Comparison of ENCODE assay signal across 20 cellular contexts in genomic region chr20:53728359-53728758, GRCh38.
A peak's percentile ranks its signal among the peaks of the same experiment; 100 is the strongest.
DNase-seq lines count a peak whose midpoint lies in the region; ATAC-seq, FAIRE-seq and TF ChIP-seq lines count a peak whose summit lies in the region.
"Had no signal": no experiment of that assay in that cellular context is flagged by ENCODE, and none has a peak within 500 bp of the region (broad histone marks: within the 10 kb centered on the region; RNA-seq: fewer than 3 reads in every experiment).

No MANE protein-coding gene starts in this region.

- no peak overlapping the region for H3K23ac ChIP-seq in trophoblast cell (ENCODE audit: low read length)

- no peak overlapping the region for H3K4ac ChIP-seq in trophoblast cell (ENCODE audit: low read depth, low read length)

- WGBS in GM12878 (ENCODE audit: insufficient coverage, insufficient replicate concordance, low lambda C conversion rate, missing lambda C conversion rate) = 100% methylated on average over 1 of the region's 1 CpG
- no CpG with 5 or more reads among the region's 1 CpG for WGBS in trophoblast cell (ENCODE audit: extremely low coverage, insufficient coverage, insufficient read length)

- H3K9me3 ChIP-seq in GM12878 (replicated peaks; ENCODE audit: control insufficient read depth, insufficient read depth, low read length) (no peaks in the 10 kb centered on the region; the same call in 2 of the 3 replicates), trophoblast cell (ENCODE audit: insufficient read depth, low read depth, low read length) (no peaks in the 10 kb centered on the region), uterus (no peaks in the 10 kb centered on the region)
- H3K9me3 ChIP-seq: BE2C, MG63 had no signal

- no peak overlapping the region for H2BK120ac ChIP-seq in trophoblast cell (ENCODE audit: insufficient read depth, low read length, poor library complexity)

- no peak overlapping the region for H3K27ac Mint-ChIP-seq in T-helper 1 cell treated with Interleukin-12 subunit alpha and Interleukin-12 subunit beta and Interleukin-4 antibody, amounts not matched to agents 30 μg/mL and 1 μg/mL, for 36 hours
- peak overlapping the region in 2 of 3 donors; percentile 74 to 93 for H3K27ac Mint-ChIP-seq in IgD-negative memory B cell

- H2BK5ac ChIP-seq in trophoblast cell (ENCODE audit: low read depth, low read length, poor library complexity) = no peak overlapping the region

- H2AFZ ChIP-seq in GM12878 (ENCODE audit: control insufficient read depth, low read depth, low read length) (no peak overlapping the region), trophoblast cell (ENCODE audit: insufficient read depth, low read length, poor library complexity) (no peak overlapping the region)

- H3K4me2 ChIP-seq in GM12878 (ENCODE audit: control insufficient read depth, insufficient read depth) (no peak overlapping the region), trophoblast cell (ENCODE audit: low read length) (no peak overlapping the region)

- peaks cover 4% of the 10 kb centered on the region for H3K36me3 Mint-ChIP-seq in T-helper 1 cell treated with Interleukin-12 subunit alpha and Interleukin-12 subunit beta and Interleukin-4 antibody, amounts not matched to agents 30 μg/mL and 1 μg/mL, for 36 hours (ENCODE audit: low read depth)
- no peaks in the 10 kb centered on the region for H3K36me3 Mint-ChIP-seq in IgD-negative memory B cell
- H3K36me3 Mint-ChIP-seq: CD4-positive, alpha-beta memory T cell had no signal

- peak overlapping the region; percentile 0 for H3K4me3 Mint-ChIP-seq in T-helper 1 cell treated with Interleukin-12 subunit alpha and Interleukin-12 subunit beta and Interleukin-4 antibody, amounts not matched to agents 30 μg/mL and 1 μg/mL, for 36 hours
- H3K4me3 Mint-ChIP-seq in IgD-negative memory B cell = peak overlapping the region in 1 of 4 donors; percentile 58
- H3K4me3 Mint-ChIP-seq: CD4-positive, alpha-beta memory T cell had no signal

- no peak for TF ChIP-seq CTCF in GM12878 (IDR thresholded peaks at IDR 0.05 in 2 of 3, conservative IDR thresholded peaks at IDR 0.05 in 1 of 3; ENCODE audit: control insufficient read depth in 2 of 3, extremely low read depth in 1 of 3, insufficient read depth in 1 of 3, low read depth in 3 of 3, low read length in 3 of 3)
- no peak for TF ChIP-seq CTCF in uterus (IDR thresholded peaks at IDR 0.05)

- no peak for ATAC-seq in GM12878

- in situ Hi-C loops in GM12878 (cut with MboI) = loop anchor here (25.0 kb wide), 1 partner anchor 1541 kb away; the partner anchor contains the start of gene ZFP64

- CTCF ChIA-PET in GM12878 (lab: Yijun Ruan, JAX) = interaction anchor here (0.6 to 1.0 kb wide), 2 partner anchors 69 to 144 kb away, joined by 3 read pairs; no protein-coding TSS in a partner anchor

- H3K27me3 ChIP-seq in GM12878 (replicated peaks in 1 of 2; ENCODE audit: control insufficient read depth in 2 of 2, insufficient read depth in 2 of 2, low read length in 1 of 2) (no peaks in the 10 kb centered on the region), trophoblast cell (ENCODE audit: insufficient read depth, low read length) (no peaks in the 10 kb centered on the region), uterus (no peaks in the 10 kb centered on the region)
- H3K27me3 ChIP-seq: BE2C, MG63 had no signal

- TF ChIP-seq EP300 in GM12878 (IDR thresholded peaks at IDR 0.05; ENCODE audit: borderline replicate concordance in 1 of 2, control insufficient read depth in 1 of 2, low read depth in 2 of 2, low read length in 2 of 2) = no peak

- H3K36me3 ChIP-seq in GM12878 (ENCODE audit: control insufficient read depth in 2 of 2, insufficient read depth in 2 of 2, low read length in 1 of 2) (no peaks in the 10 kb centered on the region), trophoblast cell (ENCODE audit: control insufficient read depth in 1 of 2, insufficient read depth in 2 of 2, low read length in 2 of 2) (no peaks in the 10 kb centered on the region), uterus (no peaks in the 10 kb centered on the region)
- H3K36me3 ChIP-seq: BE2C, MG63 had no signal

- H4K91ac ChIP-seq in trophoblast cell (ENCODE audit: low read depth, low read length) = no peak overlapping the region

- H4K8ac ChIP-seq in trophoblast cell (ENCODE audit: low read depth, low read length) = no peak overlapping the region

- SMC1A ChIA-PET in GM12878 (lab: Charles Lee; ENCODE audit: uncharacterized antibody, unreplicated experiment) = interaction anchor here (0.6 to 2.9 kb wide), 14 partner anchors 10 to 211 kb away, joined by 3 to 22 read pairs (median 4); no protein-coding TSS in a partner anchor

- H3K79me2 ChIP-seq in GM12878 (ENCODE audit: control insufficient read depth, insufficient read depth, low read length) = no peaks in the 10 kb centered on the region
- no peaks in the 10 kb centered on the region for H3K79me2 ChIP-seq in trophoblast cell (ENCODE audit: control insufficient read depth, insufficient read depth, low read length, poor library complexity)

- no peak overlapping the region for H3K18ac ChIP-seq in trophoblast cell (ENCODE audit: low read length)

- H3K4me1 ChIP-seq in GM12878 (ENCODE audit: control insufficient read depth, insufficient read depth, low read length) (peaks cover 13% of the 10 kb centered on the region), trophoblast cell (ENCODE audit: control insufficient read depth in 1 of 2, insufficient read depth in 2 of 2, low read length in 2 of 2) (peaks cover 7 to 9% of the 10 kb centered on the region in 2 experiments), uterus (no peaks in the 10 kb centered on the region)
- H3K4me1 ChIP-seq: BE2C had no signal

- intact Hi-C loops in GM12878 (cut with micrococcal nuclease; ENCODE audit: unreplicated experiment) = no loop called here
- intact Hi-C loops in uterus (cut with DNase I; ENCODE audit: low total_unique reads) = no loop called here

- peaks cover 20% of the 10 kb centered on the region for H3K4me1 Mint-ChIP-seq in T-helper 1 cell treated with Interleukin-12 subunit alpha and Interleukin-12 subunit beta and Interleukin-4 antibody, amounts not matched to agents 30 μg/mL and 1 μg/mL, for 36 hours (ENCODE audit: low read depth)
- H3K4me1 Mint-ChIP-seq in IgD-negative memory B cell = peaks cover 20 to 23% (median 20%) of the 10 kb centered on the region in 3 donors

- FAIRE-seq in GM12878 (lab: Jason Lieb, UNC) = no peak
- FAIRE-seq: H1, RCC 7860 had no signal

- POLR2A ChIA-PET in GM12878 (lab: Charles Lee) = interaction anchor here (0.6 to 1.4 kb wide), 4 partner anchors 9 to 133 kb away, joined by 3 to 6 read pairs (median 4); no protein-coding TSS in a partner anchor

- no peaks in the 10 kb centered on the region for H3K9me3 Mint-ChIP-seq in T-helper 1 cell treated with Interleukin-12 subunit alpha and Interleukin-12 subunit beta and Interleukin-4 antibody, amounts not matched to agents 30 μg/mL and 1 μg/mL, for 36 hours
- H3K9me3 Mint-ChIP-seq in IgD-negative memory B cell = peaks cover 0 to 3% (median 0%) of the 10 kb centered on the region in 3 donors

- BruUV-seq in GM12878 (replicated peaks; lab: Mats Ljungman, UMichigan) = no TSS peak

- H3K27me3 Mint-ChIP-seq in T-helper 1 cell treated with Interleukin-12 subunit alpha and Interleukin-12 subunit beta and Interleukin-4 antibody, amounts not matched to agents 30 μg/mL and 1 μg/mL, for 36 hours (ENCODE audit: low read depth) = no peaks in the 10 kb centered on the region
- no peaks in the 10 kb centered on the region for H3K27me3 Mint-ChIP-seq in IgD-negative memory B cell
- H3K27me3 Mint-ChIP-seq: CD4-positive, alpha-beta memory T cell had no signal

- no peak for TF ChIP-seq RAD21 in GM12878 (IDR thresholded peaks at IDR 0.05; ENCODE audit: insufficient read depth, low read depth, low read length)

- H4K12ac ChIP-seq in trophoblast cell (ENCODE audit: low read depth, low read length) = no peak overlapping the region

- no peak overlapping the region for H3K27ac ChIP-seq in GM12878 (ENCODE audit: control insufficient read depth, insufficient read depth)
- H3K27ac ChIP-seq in trophoblast cell (ENCODE audit: low read depth, low read length) = peak overlapping the region; percentile 21
- H3K27ac ChIP-seq in uterus = no peak overlapping the region
- H3K27ac ChIP-seq: 22Rv1 had no signal

- no peak overlapping the region for H2AK5ac ChIP-seq in trophoblast cell (ENCODE audit: low read length)

- H3K4me3 ChIP-seq in GM12878 (no peak overlapping the region), trophoblast cell (ENCODE audit: low read depth, low read length) (no peak overlapping the region), uterus (no peak overlapping the region)
- H3K4me3 ChIP-seq: MG63 had no signal

- H4K20me1 ChIP-seq in GM12878 (ENCODE audit: control insufficient read depth, insufficient read depth) = no peaks in the 10 kb centered on the region

- no peak overlapping the region for H3K14ac ChIP-seq in trophoblast cell (ENCODE audit: low read length)

- TF ChIP-seq POLR2A in GM12878 (IDR thresholded peaks at IDR 0.05; ENCODE audit: low read depth, low read length) (no peak), uterus (IDR thresholded peaks at IDR 0.05) (no peak)

- RAD21 ChIA-PET in GM12878 (lab: Charles Lee; ENCODE audit: unreplicated experiment) = interaction anchor here (1.2 to 3.0 kb wide), 8 partner anchors 9 to 100 kb away, joined by 3 to 34 read pairs (median 18); no protein-coding TSS in a partner anchor

- no peak overlapping the region for H3K9ac ChIP-seq in GM12878 (ENCODE audit: control insufficient read depth, insufficient read depth, low read length)
- no peak overlapping the region for H3K9ac ChIP-seq in trophoblast cell (ENCODE audit: low read length)

- DNase-seq in T-helper 1 cell (no peak), GM12878 (ENCODE audit: low read depth, low spot score) (no peak), trophoblast cell (no peak), HuH-7 (ENCODE audit: low spot score) (no peak), GM19240 (ENCODE audit: insufficient read length, low spot score) (no peak), uterus (no peak)
- DNase-seq: BE2C; CD4-positive, alpha-beta memory T cell; Karpas-422; MG63; NCI-H1092; NCI-H146; NCI-H2081; NCI-H510A treated with DMSO at 0.1 percent for 48 hours; Right ventricle myocardium superior had no signal

- peaks cover 16% of the 10 kb centered on the region for H3K79me1 ChIP-seq in trophoblast cell (ENCODE audit: low read length)

- H2BK12ac ChIP-seq in trophoblast cell (ENCODE audit: low read length) = no peak overlapping the region

TF ChIP-seq in GM12878, 131 proteins besides CTCF, POLR2A, EP300 and RAD21 (continues in another document):
- TF ChIP-seq ETV6 (conservative IDR thresholded peaks at IDR 0.05 in 1 of 2, IDR thresholded peaks at IDR 0.05 in 1 of 2; ENCODE audit: borderline replicate concordance in 1 of 2, low read depth in 1 of 2) = 0 out of 4 replicates have a peak, but pooled peaks of 1 of the 2 experiments have one; percentile 4
- TF ChIP-seq LARP7 (IDR thresholded peaks at IDR 0.05) = no peak
- no peak for TF ChIP-seq BHLHE40 (IDR thresholded peaks at IDR 0.05; ENCODE audit: borderline replicate concordance in 1 of 2, low read depth in 2 of 2, low read length in 1 of 2)
